ENCODE assay signal across 1 cellular context in genomic region chr9:89527084-89527483, GRCh38.
TF ChIP-seq lines count a peak whose summit lies in the region.

No MANE protein-coding gene starts in this region.

TF ChIP-seq in SK-N-SH, 30 proteins besides CTCF, POLR2A, EP300 and RAD21 (continued from another document):
- no peak for TF ChIP-seq ZBTB33 (IDR thresholded peaks at IDR 0.05; ENCODE audit: borderline replicate concordance, low read depth)
